Comparison of ENCODE assay signal across 1 cellular context in genomic region chr2:237572742-237573101, GRCh38.
TF ChIP-seq lines count a peak whose summit lies in the region.

No MANE protein-coding gene starts in this region.

TF ChIP-seq in SK-N-SH, 30 proteins besides CTCF, POLR2A, EP300 and RAD21 (continued from another document):
- TF ChIP-seq PBX3 (IDR thresholded peaks at IDR 0.05) = no peak
- no peak for TF ChIP-seq NRF1 (IDR thresholded peaks at IDR 0.05; ENCODE audit: low read depth, low read length)
- no peak for TF ChIP-seq IRF3 (IDR thresholded peaks at IDR 0.05; ENCODE audit: low read depth, low read length)
- TF ChIP-seq REST (IDR thresholded peaks at IDR 0.05; ENCODE audit: low read depth, low read length) = no peak
- no peak for TF ChIP-seq TEAD4 (IDR thresholded peaks at IDR 0.05; ENCODE audit: borderline replicate concordance, insufficient read depth)
- no peak for TF ChIP-seq FOXJ3 (CRISPR knock-in tag; IDR thresholded peaks at IDR 0.05)
- TF ChIP-seq USF1 (IDR thresholded peaks at IDR 0.05; ENCODE audit: borderline replicate concordance, low read depth) = no peak
- TF ChIP-seq ZBTB33 (IDR thresholded peaks at IDR 0.05; ENCODE audit: borderline replicate concordance, low read depth) = no peak
- TF ChIP-seq POLR2AphosphoS5 (IDR thresholded peaks at IDR 0.05; ENCODE audit: low read depth, low read length) = no peak
- TF ChIP-seq RXRA (IDR thresholded peaks at IDR 0.05; ENCODE audit: borderline replicate concordance, low read depth) = no peak
- no peak for TF ChIP-seq SMC3 (IDR thresholded peaks at IDR 0.05; ENCODE audit: low read depth, low read length)
- no peak for TF ChIP-seq FOSL2 (IDR thresholded peaks at IDR 0.05; ENCODE audit: borderline replicate concordance, low read depth)
- TF ChIP-seq ELF1 (IDR thresholded peaks at IDR 0.05) = no peak
- no peak for TF ChIP-seq USF2 (IDR thresholded peaks at IDR 0.05; ENCODE audit: borderline replicate concordance, low read depth, low read length)
TF ChIP-seq in SK-N-SH: peak in this region for 0.
